ENCODE assay signal across 8 cellular contexts in the genomic region with DNA sequence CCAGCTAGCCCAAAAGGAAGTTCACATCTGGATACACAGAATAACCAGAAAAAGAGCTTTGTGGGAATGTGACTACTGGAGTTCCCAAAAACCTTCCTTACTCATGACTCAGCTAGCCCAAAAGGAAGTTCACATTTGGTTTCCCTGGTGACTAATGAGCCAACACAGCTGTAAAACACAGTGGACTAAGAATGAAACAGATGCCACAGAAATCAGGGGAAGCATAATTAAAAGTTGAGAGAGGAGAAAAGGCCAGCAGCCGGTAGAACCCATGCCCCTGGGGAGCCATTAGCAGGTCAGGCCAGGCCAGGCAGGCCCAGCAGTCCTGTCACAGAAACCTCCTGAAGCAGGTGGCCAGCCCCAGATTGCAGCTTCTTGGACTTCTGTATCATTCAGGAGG.
DNase-seq lines count a peak whose midpoint lies in the region; ATAC-seq and TF ChIP-seq lines count a peak whose summit lies in the region.

No MANE protein-coding gene starts in this region.

- peak; percentile 68 for ATAC-seq in HG03064 (IDR thresholded peaks at IDR 0.05; ENCODE audit: low read depth, unreplicated experiment)

- H3K79me2 ChIP-seq in fibroblast of lung (ENCODE audit: control insufficient read depth, insufficient read depth, low read length) (peaks cover 4% of the 10 kb centered on the region), osteoblast (ENCODE audit: insufficient read depth, low read length) (peaks cover 22% of the 10 kb centered on the region)

- H2AFZ ChIP-seq in fibroblast of lung (ENCODE audit: low read length) (no peak overlapping the region), osteoblast (ENCODE audit: low read length) (no peak overlapping the region)

- no peak for TF ChIP-seq CTCF in GM13977 (IDR thresholded peaks at IDR 0.05; ENCODE audit: extremely low read depth, insufficient read depth, missing control alignments)
- no peak for TF ChIP-seq CTCF in fibroblast of lung (conservative IDR thresholded peaks at IDR 0.05 in 1 of 2, IDR thresholded peaks at IDR 0.05 in 1 of 2; ENCODE audit: low read depth in 1 of 2, low read length in 2 of 2)
- TF ChIP-seq CTCF in osteoblast (IDR thresholded peaks at IDR 0.05; ENCODE audit: extremely low read depth, low read depth, low read length) = no peak

- H3K27me3 ChIP-seq in fibroblast of lung (ENCODE audit: control insufficient read depth, insufficient read depth, low read length) = no peaks in the 10 kb centered on the region
- H3K27me3 ChIP-seq in osteoblast (ENCODE audit: insufficient read depth, low read length) = no peaks in the 10 kb centered on the region

- DNase-seq in GM13977 (ENCODE audit: low spot score) (peak; percentile 33), RPMI7951 (ENCODE audit: low read depth) (peak; percentile 99), fibroblast of lung (ENCODE audit: low read depth in 2 of 2) (peak; percentile 96), osteoblast (ENCODE audit: insufficient read length, low spot score, missing footprints) (peak; percentile 84), iPS-NIHi7 (ENCODE audit: extremely low spot score) (no peak), mesenteric fat pad (ENCODE audit: low spot score) (no peak)
- DNase-seq in stimulated activated CD4-positive, alpha-beta T cell treated with anti-CD3 and anti-CD28 coated beads, Interleukin-2, amount 100 ng/mL, for 24 hours = no peak

- H3K9me3 ChIP-seq in fibroblast of lung (ENCODE audit: control insufficient read depth, insufficient read depth, low read depth, low read length) = no peaks in the 10 kb centered on the region
- H3K9me3 ChIP-seq in osteoblast (ENCODE audit: low read depth, low read length) = no peaks in the 10 kb centered on the region

- H3K4me2 ChIP-seq in fibroblast of lung (ENCODE audit: extremely low read depth, insufficient read depth, low read length) (peak overlapping the region; percentile 80), osteoblast (ENCODE audit: insufficient read depth, low read length) (peak overlapping the region; percentile 54)

- H3K4me1 ChIP-seq in fibroblast of lung (ENCODE audit: control insufficient read depth, extremely low read depth, insufficient read depth, low read length) = peaks cover 45% of the 10 kb centered on the region
- H3K4me1 ChIP-seq in osteoblast (ENCODE audit: insufficient read depth, low read length) = peaks cover 53% of the 10 kb centered on the region

- in situ Hi-C loops in GM13977 (cut with MboI; ENCODE audit: low pct_unique_long_range_greater_than_20kb, low sequenced_read_pairs, unreplicated experiment) = no loop called here

- peak overlapping the region; percentile 32 for H3K9ac ChIP-seq in fibroblast of lung (ENCODE audit: insufficient read depth, low read length)

- H4K20me1 ChIP-seq in fibroblast of lung (ENCODE audit: control insufficient read depth, extremely low read depth, insufficient read depth, low read length) = no peaks in the 10 kb centered on the region
- H4K20me1 ChIP-seq in osteoblast (ENCODE audit: insufficient read depth, low read length) = peaks cover 19% of the 10 kb centered on the region

- H3K4me3 ChIP-seq in fibroblast of lung (replicated peaks in 1 of 4; ENCODE audit: control extremely low read depth in 1 of 4, insufficient read depth in 1 of 4, low read depth in 3 of 4, low read length in 4 of 4) = no peak overlapping the region
- H3K4me3 ChIP-seq in osteoblast (ENCODE audit: insufficient read depth, low read length) = peak overlapping the region; percentile 4

- H3K36me3 ChIP-seq in fibroblast of lung (ENCODE audit: control insufficient read depth, insufficient read depth, low read length) (peaks cover 2% of the 10 kb centered on the region), osteoblast (ENCODE audit: insufficient read depth, low read length) (peaks cover 62% of the 10 kb centered on the region)

- peak overlapping the region; percentile 96 for H3K27ac ChIP-seq in fibroblast of lung (ENCODE audit: insufficient read depth, low read length)
- peak overlapping the region; percentile 95 for H3K27ac ChIP-seq in osteoblast (ENCODE audit: low read depth, low read length)

Comparison
In these comparisons a context has a peak if more than half of its experiments do, and no peak if none do; other contexts are left out.
1. DNase-seq: peak in GM13977 (single experiment), RPMI7951 (single experiment), fibroblast of lung (2 of 2) and osteoblast (single experiment); none in stimulated activated CD4-positive, alpha-beta T cell treated with anti-CD3 and anti-CD28 coated beads, Interleukin-2, amount 100 ng/mL, for 24 hours (0 of 2), iPS-NIHi7 (single experiment) and mesenteric fat pad (single experiment).